Comparison of ENCODE assay signal across 19 cellular contexts in genomic region chr6:1669996-1670395, GRCh38.
"Had no signal": no experiment of that assay in that cellular context is flagged by ENCODE, and none has a peak within 500 bp of the region (broad histone marks: within the 10 kb centered on the region; RNA-seq: fewer than 3 reads in every experiment).

No MANE protein-coding gene starts in this region.

- H3K9me3 ChIP-seq: left ventricle myocardium inferior, lower lobe of right lung, spleen, testis, tibial nerve had no signal

- FAIRE-seq: kidney had no signal

- ATAC-seq: left cardiac atrium; lower lobe of right lung; sciatic nerve; stimulated activated memory B cell treated with anti-CD40 and anti-IgM and Interleukin-4, amounts not matched to agents 10 μg/mL and 1 μg/mL and 100 μg/mL, for 72 hours; stimulated activated naive CD8-positive, alpha-beta T cell treated with anti-CD3 and anti-CD28 coated beads, Interleukin-15, amount 100 ng/mL, for 72 hours had no signal

- H3K36me3 ChIP-seq: left ventricle myocardium inferior, lower lobe of right lung, spleen, tibial nerve had no signal

- H3K27ac ChIP-seq: coronary artery, foreskin keratinocyte, left ventricle myocardium inferior, lower lobe of right lung, spleen, testis, tibial nerve had no signal

- H3K4me3 ChIP-seq: coronary artery, left ventricle myocardium inferior, lower lobe of right lung, spleen, testis, tibial nerve had no signal

- DNase-seq: effector CD4-positive, alpha-beta T cell; endodermal cell; erythroblast; kidney; left cardiac atrium; left ventricle myocardium inferior; lower lobe of right lung; midbrain; spleen; stimulated activated CD4-positive, alpha-beta T cell treated with anti-CD3 and anti-CD28 coated beads, Interleukin-15, amount 100 ng/mL, for 24 hours; stimulated activated CD4-positive, alpha-beta T cell treated with anti-CD3 and anti-CD28 coated beads, Interleukin-1b, Interleukin-23, amount 100 ng/mL, for 48 hours; stimulated activated CD4-positive, alpha-beta T cell treated with anti-CD3 and anti-CD28 coated beads, Interleukin-4, amount 100 ng/mL, for 24 hours; stimulated activated naive CD8-positive, alpha-beta T cell treated with anti-CD3 and anti-CD28 coated beads, Interleukin-15, amount 100 ng/mL, for 72 hours; testis had no signal

- H3K4me1 ChIP-seq: left ventricle myocardium inferior, lower lobe of right lung, testis, tibial nerve had no signal

- H3K27me3 ChIP-seq: foreskin keratinocyte, spleen, testis, tibial nerve had no signal
